Comparison of ENCODE assay signal across 8 cellular contexts in genomic region chr1:76074321-76075187, GRCh38. TPM values are rescaled to one million over a fixed set of nuclear protein-coding genes. Genes with fewer than 3 reads are reported as not detected.
DNase-seq lines count a peak whose midpoint lies in the region; ATAC-seq and TF ChIP-seq lines count a peak whose summit lies in the region.

ST6GALNAC3 (plus strand) TSS chr1:76074746.

- H3K27me3 ChIP-seq in gastroesophageal sphincter, result no peaks in the 10 kb centered on the region
- H3K27me3 ChIP-seq in neutrophil, result no peaks in the 10 kb centered on the region
- H3K27me3 ChIP-seq in subcutaneous abdominal adipose tissue (ENCODE audit: control insufficient read depth in 5 of 5, insufficient read depth in 4 of 5, low read length in 5 of 5), result no peaks in the 10 kb centered on the region

- ATAC-seq in GM19395 (IDR thresholded peaks at IDR 0.05; ENCODE audit: unreplicated experiment) (peak; percentile 86), HG03469 (IDR thresholded peaks at IDR 0.05; ENCODE audit: unreplicated experiment) (peak; percentile 80), gastroesophageal sphincter (peak; percentile 95)

- no peaks in the 10 kb centered on the region for H3K36me3 Mint-ChIP-seq in activated naive CD4-positive, alpha-beta T cell treated with anti-CD3 and anti-CD28 coated beads for 36 hours (ENCODE audit: low read depth)

- H3K9me3 ChIP-seq in gastroesophageal sphincter, result no peaks in the 10 kb centered on the region
- no peaks in the 10 kb centered on the region for H3K9me3 ChIP-seq in neutrophil
- H3K9me3 ChIP-seq in subcutaneous abdominal adipose tissue (ENCODE audit: control insufficient read depth in 5 of 5, low read length in 5 of 5), result no peaks in the 10 kb centered on the region

- 0 to 1% methylated on average over 11 to 12 of the region's 59 CpGs for WGBS in gastroesophageal sphincter (ENCODE audit: low coverage in 1 of 2), 2 donors

- peak; percentile 38 to 42 for TF ChIP-seq POLR2A in gastroesophageal sphincter (IDR thresholded peaks at IDR 0.05)

- peak within 1 kb of the TSS; percentile 83 for H3K4me3 Mint-ChIP-seq in activated naive CD4-positive, alpha-beta T cell treated with anti-CD3 and anti-CD28 coated beads for 36 hours

- no peak for TF ChIP-seq EP300 in gastroesophageal sphincter (IDR thresholded peaks at IDR 0.05)

- peaks cover 25% of the 10 kb centered on the region for H3K4me1 Mint-ChIP-seq in activated naive CD4-positive, alpha-beta T cell treated with anti-CD3 and anti-CD28 coated beads for 36 hours (ENCODE audit: low read depth)

- peak within 1 kb of the TSS; percentile 50 to 84 (median 57) for H3K9ac ChIP-seq in subcutaneous abdominal adipose tissue (ENCODE audit: low read length in 5 of 5)

- H3K36me3 ChIP-seq in gastroesophageal sphincter (no peaks in the 10 kb centered on the region), neutrophil (no peaks in the 10 kb centered on the region), subcutaneous abdominal adipose tissue (ENCODE audit: control insufficient read depth in 5 of 5, insufficient read depth in 5 of 5, low read length in 5 of 5) (no peaks in the 10 kb centered on the region)

- H3K9me3 Mint-ChIP-seq in activated naive CD4-positive, alpha-beta T cell treated with anti-CD3 and anti-CD28 coated beads for 36 hours, result no peaks in the 10 kb centered on the region

- H3K27ac ChIP-seq in gastroesophageal sphincter, result peak within 1 kb of the TSS; percentile 2 to 84 (median 82)
- peak within 1 kb of the TSS; percentile 91 for H3K27ac ChIP-seq in neutrophil
- H3K27ac ChIP-seq in subcutaneous abdominal adipose tissue (ENCODE audit: low read depth, low read length), result peak within 1 kb of the TSS; percentile 76

- no peak within 1 kb of the TSS for H3K27ac Mint-ChIP-seq in activated naive CD4-positive, alpha-beta T cell treated with anti-CD3 and anti-CD28 coated beads for 36 hours

- CTCF ChIA-PET in activated naive CD4-positive, alpha-beta T cell treated with anti-CD3 and anti-CD28 coated beads for 36 hours (lab: Charles Lee), result no interaction called here

- DNase-seq in C1 segment of cervical spinal cord (lab: John Stamatoyannopoulos, UW) (peak in 13 of 14 donors; percentile 21 to 94 (median 78)), RPMI8226 (peak; percentile 57)
- DNase-seq in activated naive CD4-positive, alpha-beta T cell treated with anti-CD3 and anti-CD28 coated beads for 36 hours, result peak; percentile 78

- TF ChIP-seq CTCF in gastroesophageal sphincter (IDR thresholded peaks at IDR 0.05) (no peak), neutrophil (IDR thresholded peaks at IDR 0.05) (no peak)

- intact Hi-C loops in activated naive CD4-positive, alpha-beta T cell treated with anti-CD3 and anti-CD28 coated beads for 36 hours (cut with micrococcal nuclease), result loop anchor here (1.0 to 10.0 kb wide), 8 partner anchors 84 to 1610 kb away; partner anchors contain the start of genes ACADM, PIGK, RABGGTB and ZZZ3

- H3K27me3 Mint-ChIP-seq in activated naive CD4-positive, alpha-beta T cell treated with anti-CD3 and anti-CD28 coated beads for 36 hours (ENCODE audit: low read depth), result no peaks in the 10 kb centered on the region

- H3K4me1 ChIP-seq in gastroesophageal sphincter, result peaks cover 0 to 23% (median 0%) of the 10 kb centered on the region in 3 donors
- peaks cover 34 to 38% of the 10 kb centered on the region in 2 experiments for H3K4me1 ChIP-seq in neutrophil (ENCODE audit: control insufficient read depth in 1 of 2, insufficient read depth in 1 of 2, low read depth in 1 of 2, low read length in 1 of 2)
- peaks cover 0 to 27% (median 19%) of the 10 kb centered on the region in 5 donors for H3K4me1 ChIP-seq in subcutaneous abdominal adipose tissue (ENCODE audit: control insufficient read depth in 5 of 5, insufficient read depth in 5 of 5, low read length in 5 of 5)

- peak within 1 kb of the TSS; percentile 48 to 76 for H3K4me3 ChIP-seq in gastroesophageal sphincter
- H3K4me3 ChIP-seq in neutrophil (ENCODE audit: low read depth in 1 of 2, low read length in 1 of 2), result peak within 1 kb of the TSS; percentile 83 to 90
- peak within 1 kb of the TSS; percentile 80 to 89 (median 85) for H3K4me3 ChIP-seq in subcutaneous abdominal adipose tissue (ENCODE audit: low read depth in 1 of 5, low read length in 5 of 5)

RNA-seq across cellular contexts. Expression of gene ST6GALNAC3, which starts in this region (rescaled TPM):
- 1 to 10 TPM; 2.5 to 2.8 TPM for total RNA-seq in activated naive CD4-positive, alpha-beta T cell treated with anti-CD3 and anti-CD28 coated beads for 36 hours
- 10 to 100 TPM in 1 of 4 donors, 1 to 10 TPM in 3; 2.8 to 10.6 (median 3.3) TPM for total RNA-seq in gastroesophageal sphincter

Comparison
In these comparisons a context has a peak if more than half of its experiments do, and no peak if none do; other contexts are left out.
1. Peak in every context shown above with its lines: DNase-seq, ATAC-seq, H3K4me3 ChIP-seq and H3K27ac ChIP-seq.